Comparison of ENCODE assay signal across 19 cellular contexts in genomic region chr15:97224191-97224641, GRCh38.
DNase-seq lines count a peak whose midpoint lies in the region; ATAC-seq and TF ChIP-seq lines count a peak whose summit lies in the region.
"Had no signal": no experiment of that assay in that cellular context is flagged by ENCODE, and none has a peak within 500 bp of the region (broad histone marks: within the 10 kb centered on the region; RNA-seq: fewer than 3 reads in every experiment).

No MANE protein-coding gene starts in this region.

- no peaks in the 10 kb centered on the region for H3K36me3 ChIP-seq in mesenchymal stem cell (ENCODE audit: control insufficient read depth in 1 of 2, insufficient read depth in 2 of 2, low read depth in 1 of 2, low read length in 2 of 2)
- H3K36me3 ChIP-seq in spleen: no peaks in the 10 kb centered on the region
- H3K36me3 ChIP-seq: BE2C had no signal

- no peak overlapping the region for H3K9ac ChIP-seq in mesenchymal stem cell (ENCODE audit: low read length)

- H2BK5ac ChIP-seq in mesenchymal stem cell (ENCODE audit: low read depth, low read length, poor library complexity, severe bottlenecking): no peak overlapping the region

- no peak for DNase-seq in stimulated activated naive CD8-positive, alpha-beta T cell treated with anti-CD3 and anti-CD28 coated beads, Interleukin-15, amount 100 ng/mL, for 72 hours
- DNase-seq in stimulated activated naive CD8-positive, alpha-beta T cell treated with anti-CD3 and anti-CD28 coated beads, Interleukin-15, Interleukin-2, amounts not matched to agents 100 U/mL and 50 U/mL, for 24 hours: no peak
- DNase-seq in mesenchymal stem cell (no peak), spleen (peak; percentile 59), COLO829 (ENCODE audit: low spot score) (no peak), foreskin melanocyte (no peak)
- DNase-seq: ACHN; BE2C; C1 segment of cervical spinal cord; Caco-2; CD4-positive, CD25-positive, alpha-beta regulatory T cell; CD8-positive, alpha-beta memory T cell; GOT3; H7; HFFc6 had no signal

- H3K9me3 ChIP-seq in mesenchymal stem cell (ENCODE audit: control insufficient read depth, low read length) (no peaks in the 10 kb centered on the region), spleen (peaks cover 0 to 16% (median 12%) of the 10 kb centered on the region in 8 donors)
- H3K9me3 ChIP-seq: BE2C, Caco-2 had no signal

- H4K91ac ChIP-seq in mesenchymal stem cell (ENCODE audit: low read length): no peak overlapping the region

- no peak overlapping the region for H2BK12ac ChIP-seq in mesenchymal stem cell (ENCODE audit: low read length in 2 of 2)

- no peak for TF ChIP-seq POLR2A in spleen (IDR thresholded peaks at IDR 0.05)

- peak; percentile 46 for ATAC-seq in stimulated activated naive CD8-positive, alpha-beta T cell treated with anti-CD3 and anti-CD28 coated beads, Interleukin-15, amount 100 ng/mL, for 72 hours
- ATAC-seq in stimulated activated naive CD8-positive, alpha-beta T cell treated with anti-CD3 and anti-CD28 coated beads, Interleukin-15, Interleukin-2, amounts not matched to agents 100 U/mL and 50 U/mL, for 24 hours: no peak
- no peak for ATAC-seq in HG03108 (IDR thresholded peaks at IDR 0.05; ENCODE audit: unreplicated experiment)
- ATAC-seq: HCT116, HepG2 had no signal

- no peak for TF ChIP-seq CTCF in spleen (IDR thresholded peaks at IDR 0.05 in 8 of 11, conservative IDR thresholded peaks at IDR 0.05 in 3 of 11)

- no peak overlapping the region for H2AK5ac ChIP-seq in mesenchymal stem cell (ENCODE audit: low read length, severe bottlenecking)

- H3K14ac ChIP-seq in mesenchymal stem cell (ENCODE audit: low read length in 2 of 2): no peak overlapping the region

- H3K27me3 ChIP-seq in mesenchymal stem cell (ENCODE audit: control insufficient read depth in 1 of 2, insufficient read depth in 1 of 2, low read length in 2 of 2) (no peaks in the 10 kb centered on the region), spleen (replicated peaks in 1 of 7) (no peaks in the 10 kb centered on the region)
- H3K27me3 ChIP-seq: BE2C had no signal

- H3K27me3 Mint-ChIP-seq in stimulated activated naive CD8-positive, alpha-beta T cell treated with anti-CD3 and anti-CD28 coated beads, Interleukin-15, amount 100 ng/mL, for 72 hours: no peaks in the 10 kb centered on the region
- H3K27me3 Mint-ChIP-seq: CD4-positive, CD25-positive, alpha-beta regulatory T cell; IgD-negative memory B cell had no signal

- H2BK15ac ChIP-seq in mesenchymal stem cell (ENCODE audit: low read depth, poor library complexity, severe bottlenecking): peak overlapping the region; percentile 49

- intact Hi-C loops in spleen (cut with DNase I; ENCODE audit: low total_unique reads): no loop called here

- peaks cover 0 to 3% of the 10 kb centered on the region in 2 donors for H3K9me3 Mint-ChIP-seq in stimulated activated naive CD8-positive, alpha-beta T cell treated with anti-CD3 and anti-CD28 coated beads, Interleukin-15, amount 100 ng/mL, for 72 hours

- no peak overlapping the region for H3K4me2 ChIP-seq in mesenchymal stem cell (ENCODE audit: low read length, poor library complexity, severe bottlenecking)

- no peak overlapping the region for H2AFZ ChIP-seq in mesenchymal stem cell (ENCODE audit: low read depth, low read length)

- 97% methylated on average over 44 of the region's 44 CpGs for WGBS in mesenchymal stem cell
- 95 to 98% (median 96%) methylated on average over 28 to 44 of the region's 44 CpGs for WGBS in spleen, 5 donors

- H3K4me1 Mint-ChIP-seq in stimulated activated naive CD8-positive, alpha-beta T cell treated with anti-CD3 and anti-CD28 coated beads, Interleukin-15, amount 100 ng/mL, for 72 hours: no peaks in the 10 kb centered on the region
- H3K4me1 Mint-ChIP-seq: CD4-positive, CD25-positive, alpha-beta regulatory T cell; CD8-positive, alpha-beta memory T cell; IgD-negative memory B cell had no signal

- no peak overlapping the region for H3K4ac ChIP-seq in mesenchymal stem cell (ENCODE audit: low read depth in 1 of 2, low read length in 2 of 2)

- no peak overlapping the region for H2BK120ac ChIP-seq in mesenchymal stem cell (ENCODE audit: low read depth, low read length)

- no peak overlapping the region for H4K8ac ChIP-seq in mesenchymal stem cell (ENCODE audit: low read length)

- H3K4me1 ChIP-seq in mesenchymal stem cell (ENCODE audit: control insufficient read depth, insufficient read depth, low read depth, low read length): no peaks in the 10 kb centered on the region
- no peaks in the 10 kb centered on the region for H3K4me1 ChIP-seq in spleen
- H3K4me1 ChIP-seq: BE2C, Caco-2 had no signal

- no peak overlapping the region for H3K27ac Mint-ChIP-seq in stimulated activated naive CD8-positive, alpha-beta T cell treated with anti-CD3 and anti-CD28 coated beads, Interleukin-15, amount 100 ng/mL, for 72 hours
- H3K27ac Mint-ChIP-seq: CD4-positive, CD25-positive, alpha-beta regulatory T cell; CD8-positive, alpha-beta memory T cell; HFFc6; IgD-negative memory B cell had no signal

- H3K18ac ChIP-seq in mesenchymal stem cell (ENCODE audit: low read depth in 1 of 2, low read length in 2 of 2): no peak overlapping the region

- H3K27ac ChIP-seq in mesenchymal stem cell (ENCODE audit: low read length, poor library complexity, severe bottlenecking) (no peak overlapping the region), spleen (no peak overlapping the region)

- H3K4me3 ChIP-seq in mesenchymal stem cell (ENCODE audit: insufficient read depth in 1 of 2, low read depth in 1 of 2, low read length in 2 of 2) (no peak overlapping the region), spleen (no peak overlapping the region)

- no peaks in the 10 kb centered on the region for H3K79me1 ChIP-seq in mesenchymal stem cell (replicated peaks; ENCODE audit: low read length, poor library complexity, severe bottlenecking)

- no peak overlapping the region for H3K4me3 Mint-ChIP-seq in stimulated activated naive CD8-positive, alpha-beta T cell treated with anti-CD3 and anti-CD28 coated beads, Interleukin-15, amount 100 ng/mL, for 72 hours
- H3K4me3 Mint-ChIP-seq: CD4-positive, CD25-positive, alpha-beta regulatory T cell; CD8-positive, alpha-beta memory T cell; HFFc6; IgD-negative memory B cell had no signal

- H3K23ac ChIP-seq in mesenchymal stem cell (ENCODE audit: low read length in 2 of 2): no peak overlapping the region
